Comparison of ENCODE assay signal across 1 cellular context in genomic region chr7:114931656-114932011, GRCh38.
TF ChIP-seq lines count a peak whose summit lies in the region.

No MANE protein-coding gene starts in this region.

TF ChIP-seq in GM12878, 131 proteins besides CTCF, POLR2A, EP300 and RAD21 (continued from another document and continues in another):
- TF ChIP-seq SMAD5 (IDR thresholded peaks at IDR 0.05; ENCODE audit: low read depth) (0 out of 2 replicates have a peak, but pooled peaks have one; percentile 32), NFIC (IDR thresholded peaks at IDR 0.05; ENCODE audit: low read depth, low read length) (peak; percentile 83), CREM (IDR thresholded peaks at IDR 0.05; ENCODE audit: low read depth) (peak; percentile 59; the same call in 1 of the 2 replicates), NRF1 (conservative IDR thresholded peaks at IDR 0.05; ENCODE audit: low read depth, low read length) (no peak), RELB (IDR thresholded peaks at IDR 0.05; ENCODE audit: low read depth) (0 out of 2 replicates have a peak, but pooled peaks have one; percentile 32), CREB1 (IDR thresholded peaks at IDR 0.05; ENCODE audit: low read depth) (peak; percentile 34; the same call in 1 of the 2 replicates), CHD1 (IDR thresholded peaks at IDR 0.05; ENCODE audit: low read depth, low read length) (0 out of 2 replicates have a peak, but pooled peaks have one; percentile 3), E4F1 (IDR thresholded peaks at IDR 0.05; ENCODE audit: borderline replicate concordance, partially characterized antibody) (no peak), POU2F2 (IDR thresholded peaks at IDR 0.05; ENCODE audit: borderline replicate concordance, low read depth, low read length) (no peak), YY1 (IDR thresholded peaks at IDR 0.05; ENCODE audit: low read depth, low read length) (0 out of 2 replicates have a peak, but pooled peaks have one; percentile 28), ZSCAN29 (IDR thresholded peaks at IDR 0.05) (peak; percentile 85), WRNIP1 (IDR thresholded peaks at IDR 0.05; ENCODE audit: borderline replicate concordance, low read depth, low read length) (no peak), STAT1 (conservative IDR thresholded peaks at IDR 0.05) (no peak), CHD4 (IDR thresholded peaks at IDR 0.05) (no peak), SUPT20H (IDR thresholded peaks at IDR 0.05; ENCODE audit: borderline replicate concordance, control insufficient read depth, low read depth, low read length) (no peak), GATAD2B (conservative IDR thresholded peaks at IDR 0.05; ENCODE audit: low read depth) (peak; percentile 55), GABPA (IDR thresholded peaks at IDR 0.05; ENCODE audit: low read depth) (no peak), SP1 (IDR thresholded peaks at IDR 0.05; ENCODE audit: low read depth, low read length) (peak; percentile 26), IKZF2 (IDR thresholded peaks at IDR 0.05) (peak; percentile 70 to 71), TCF7 (IDR thresholded peaks at IDR 0.05; ENCODE audit: borderline replicate concordance) (no peak), SREBF2 (IDR thresholded peaks at IDR 0.05; ENCODE audit: low read length) (no peak), POLR2AphosphoS5 (IDR thresholded peaks at IDR 0.05; ENCODE audit: low read length) (peak; percentile 62), KDM1A (IDR thresholded peaks at IDR 0.05; ENCODE audit: borderline replicate concordance) (no peak), MAX (IDR thresholded peaks at IDR 0.05; ENCODE audit: low read depth, low read length) (0 out of 2 replicates have a peak, but pooled peaks have one; percentile 19), NR2C1 (IDR thresholded peaks at IDR 0.05) (no peak), HDAC2 (IDR thresholded peaks at IDR 0.05) (no peak), ZNF207 (IDR thresholded peaks at IDR 0.05; ENCODE audit: borderline replicate concordance) (no peak; the same call in 1 of the 2 replicates), RAD51 (IDR thresholded peaks at IDR 0.05) (no peak; the same call in 1 of the 2 replicates), PAX5 (IDR thresholded peaks at IDR 0.05; ENCODE audit: borderline replicate concordance, low read depth, low read length) (peak; percentile 56; the same call in 1 of the 2 replicates), BCL3 (IDR thresholded peaks at IDR 0.05; ENCODE audit: borderline replicate concordance, insufficient read depth, low read depth, low read length, poor library complexity, severe bottlenecking) (no peak), NR2F1 (conservative IDR thresholded peaks at IDR 0.05) (no peak), NBN (IDR thresholded peaks at IDR 0.05) (peak; percentile 77), HCFC1 (IDR thresholded peaks at IDR 0.05; ENCODE audit: low read length) (no peak), ATF7 (IDR thresholded peaks at IDR 0.05; ENCODE audit: low read depth) (no peak), REST (IDR thresholded peaks at IDR 0.05; ENCODE audit: low read depth, low read length) (no peak), BACH1 (IDR thresholded peaks at IDR 0.05; ENCODE audit: borderline replicate concordance) (no peak; the same call in 1 of the 2 replicates)
- TF ChIP-seq, protein P1, sequence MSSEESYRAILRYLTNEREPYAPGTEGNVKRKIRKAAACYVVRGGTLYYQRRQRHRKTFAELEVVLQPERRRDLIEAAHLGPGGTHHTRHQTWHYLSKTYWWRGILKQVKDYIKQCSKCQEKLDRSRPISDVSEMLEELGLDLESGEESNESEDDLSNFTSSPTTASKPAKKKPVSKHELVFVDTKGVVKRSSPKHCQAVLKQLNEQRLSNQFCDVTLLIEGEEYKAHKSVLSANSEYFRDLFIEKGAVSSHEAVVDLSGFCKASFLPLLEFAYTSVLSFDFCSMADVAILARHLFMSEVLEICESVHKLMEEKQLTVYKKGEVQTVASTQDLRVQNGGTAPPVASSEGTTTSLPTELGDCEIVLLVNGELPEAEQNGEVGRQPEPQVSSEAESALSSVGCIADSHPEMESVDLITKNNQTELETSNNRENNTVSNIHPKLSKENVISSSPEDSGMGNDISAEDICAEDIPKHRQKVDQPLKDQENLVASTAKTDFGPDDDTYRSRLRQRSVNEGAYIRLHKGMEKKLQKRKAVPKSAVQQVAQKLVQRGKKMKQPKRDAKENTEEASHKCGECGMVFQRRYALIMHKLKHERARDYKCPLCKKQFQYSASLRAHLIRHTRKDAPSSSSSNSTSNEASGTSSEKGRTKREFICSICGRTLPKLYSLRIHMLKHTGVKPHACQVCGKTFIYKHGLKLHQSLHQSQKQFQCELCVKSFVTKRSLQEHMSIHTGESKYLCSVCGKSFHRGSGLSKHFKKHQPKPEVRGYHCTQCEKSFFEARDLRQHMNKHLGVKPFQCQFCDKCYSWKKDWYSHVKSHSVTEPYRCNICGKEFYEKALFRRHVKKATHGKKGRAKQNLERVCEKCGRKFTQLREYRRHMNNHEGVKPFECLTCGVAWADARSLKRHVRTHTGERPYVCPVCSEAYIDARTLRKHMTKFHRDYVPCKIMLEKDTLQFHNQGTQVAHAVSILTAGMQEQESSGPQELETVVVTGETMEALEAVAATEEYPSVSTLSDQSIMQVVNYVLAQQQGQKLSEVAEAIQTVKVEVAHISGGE (CRISPR knock-in tag; IDR thresholded peaks at IDR 0.05): no peak
- TF ChIP-seq, protein P2, sequence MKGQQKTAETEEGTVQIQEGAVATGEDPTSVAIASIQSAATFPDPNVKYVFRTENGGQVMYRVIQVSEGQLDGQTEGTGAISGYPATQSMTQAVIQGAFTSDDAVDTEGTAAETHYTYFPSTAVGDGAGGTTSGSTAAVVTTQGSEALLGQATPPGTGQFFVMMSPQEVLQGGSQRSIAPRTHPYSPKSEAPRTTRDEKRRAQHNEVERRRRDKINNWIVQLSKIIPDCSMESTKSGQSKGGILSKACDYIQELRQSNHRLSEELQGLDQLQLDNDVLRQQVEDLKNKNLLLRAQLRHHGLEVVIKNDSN (IDR thresholded peaks at IDR 0.05; ENCODE audit: borderline replicate concordance, extremely low read length, insufficient read depth, low read depth, low read length): no peak
- TF ChIP-seq, protein P3, sequence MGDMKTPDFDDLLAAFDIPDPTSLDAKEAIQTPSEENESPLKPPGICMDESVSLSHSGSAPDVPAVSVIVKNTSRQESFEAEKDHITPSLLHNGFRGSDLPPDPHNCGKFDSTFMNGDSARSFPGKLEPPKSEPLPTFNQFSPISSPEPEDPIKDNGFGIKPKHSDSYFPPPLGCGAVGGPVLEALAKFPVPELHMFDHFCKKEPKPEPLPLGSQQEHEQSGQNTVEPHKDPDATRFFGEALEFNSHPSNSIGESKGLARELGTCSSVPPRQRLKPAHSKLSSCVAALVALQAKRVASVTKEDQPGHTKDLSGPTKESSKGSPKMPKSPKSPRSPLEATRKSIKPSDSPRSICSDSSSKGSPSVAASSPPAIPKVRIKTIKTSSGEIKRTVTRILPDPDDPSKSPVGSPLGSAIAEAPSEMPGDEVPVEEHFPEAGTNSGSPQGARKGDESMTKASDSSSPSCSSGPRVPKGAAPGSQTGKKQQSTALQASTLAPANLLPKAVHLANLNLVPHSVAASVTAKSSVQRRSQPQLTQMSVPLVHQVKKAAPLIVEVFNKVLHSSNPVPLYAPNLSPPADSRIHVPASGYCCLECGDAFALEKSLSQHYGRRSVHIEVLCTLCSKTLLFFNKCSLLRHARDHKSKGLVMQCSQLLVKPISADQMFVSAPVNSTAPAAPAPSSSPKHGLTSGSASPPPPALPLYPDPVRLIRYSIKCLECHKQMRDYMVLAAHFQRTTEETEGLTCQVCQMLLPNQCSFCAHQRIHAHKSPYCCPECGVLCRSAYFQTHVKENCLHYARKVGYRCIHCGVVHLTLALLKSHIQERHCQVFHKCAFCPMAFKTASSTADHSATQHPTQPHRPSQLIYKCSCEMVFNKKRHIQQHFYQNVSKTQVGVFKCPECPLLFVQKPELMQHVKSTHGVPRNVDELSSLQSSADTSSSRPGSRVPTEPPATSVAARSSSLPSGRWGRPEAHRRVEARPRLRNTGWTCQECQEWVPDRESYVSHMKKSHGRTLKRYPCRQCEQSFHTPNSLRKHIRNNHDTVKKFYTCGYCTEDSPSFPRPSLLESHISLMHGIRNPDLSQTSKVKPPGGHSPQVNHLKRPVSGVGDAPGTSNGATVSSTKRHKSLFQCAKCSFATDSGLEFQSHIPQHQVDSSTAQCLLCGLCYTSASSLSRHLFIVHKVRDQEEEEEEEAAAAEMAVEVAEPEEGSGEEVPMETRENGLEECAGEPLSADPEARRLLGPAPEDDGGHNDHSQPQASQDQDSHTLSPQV (IDR thresholded peaks at IDR 0.05): no peak
- TF ChIP-seq, protein P4, sequence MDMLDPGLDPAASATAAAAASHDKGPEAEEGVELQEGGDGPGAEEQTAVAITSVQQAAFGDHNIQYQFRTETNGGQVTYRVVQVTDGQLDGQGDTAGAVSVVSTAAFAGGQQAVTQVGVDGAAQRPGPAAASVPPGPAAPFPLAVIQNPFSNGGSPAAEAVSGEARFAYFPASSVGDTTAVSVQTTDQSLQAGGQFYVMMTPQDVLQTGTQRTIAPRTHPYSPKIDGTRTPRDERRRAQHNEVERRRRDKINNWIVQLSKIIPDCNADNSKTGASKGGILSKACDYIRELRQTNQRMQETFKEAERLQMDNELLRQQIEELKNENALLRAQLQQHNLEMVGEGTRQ (IDR thresholded peaks at IDR 0.05; ENCODE audit: borderline replicate concordance, low read depth, low read length): no peak
